ENCODE assay signal across 7 cellular contexts in the genomic region with DNA sequence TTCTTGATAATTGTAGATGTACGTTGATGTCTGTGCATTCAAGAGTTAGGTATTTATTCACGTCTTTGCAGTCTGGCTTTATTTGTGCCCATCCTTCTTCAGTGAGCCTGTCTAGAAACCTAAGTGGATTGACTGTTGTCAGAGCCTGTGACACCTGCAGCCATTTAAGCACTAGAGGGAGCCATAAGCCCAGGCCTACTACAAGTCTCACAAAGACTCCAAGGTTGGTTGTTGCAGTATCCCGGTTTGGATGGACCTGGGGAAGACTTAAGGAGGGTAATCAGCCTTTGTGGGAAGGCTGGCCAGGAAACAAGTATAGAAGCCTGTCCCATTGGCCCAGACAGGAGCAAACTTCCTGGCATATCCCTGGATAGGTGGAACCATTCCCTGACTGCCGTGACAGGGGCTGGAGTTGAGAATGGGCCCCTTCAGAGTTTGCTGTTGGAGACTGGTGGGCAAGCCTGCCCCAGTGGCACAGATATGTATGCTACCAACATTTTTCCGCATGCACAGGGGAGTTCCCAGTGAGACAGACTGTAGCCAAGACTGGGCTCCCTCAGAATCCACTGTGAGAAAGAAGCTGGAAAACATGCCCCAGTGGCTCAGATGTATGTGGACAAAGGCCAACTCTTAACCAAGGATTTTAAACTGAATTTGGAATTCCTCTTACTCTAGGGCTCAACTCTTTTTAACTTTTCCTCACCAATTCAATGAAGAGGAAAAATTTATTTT. TPM values are rescaled to one million over a fixed set of nuclear protein-coding genes. Genes with fewer than 3 reads are reported as not detected.
DNase-seq lines count a peak whose midpoint lies in the region; ATAC-seq and TF ChIP-seq lines count a peak whose summit lies in the region.

No MANE protein-coding gene starts in this region.

- TF ChIP-seq POLR2A in erythroblast (IDR thresholded peaks at IDR 0.05; ENCODE audit: low read length), result no peak

- H3K27ac ChIP-seq in Panc1 (ENCODE audit: low read length), result no peak overlapping the region

- H3K4me3 ChIP-seq in GM12864 (ENCODE audit: low read depth, low read length) (no peak overlapping the region), Loucy (ENCODE audit: low read length, poor library complexity, severe bottlenecking) (no peak overlapping the region), Panc1 (ENCODE audit: low read depth in 2 of 2, low read length in 2 of 2) (no peak overlapping the region)

- CTCF ChIA-PET in Panc1 (lab: Charles Lee), result interaction anchor here (0.8 kb wide), 1 partner anchor 44 kb away, joined by 4 read pairs; no protein-coding TSS in a partner anchor

- H3K27me3 ChIP-seq in Loucy (ENCODE audit: insufficient read depth, low read length, poor library complexity, severe bottlenecking) (no peaks in the 10 kb centered on the region), Panc1 (ENCODE audit: control insufficient read depth, insufficient read depth, low read length) (no peaks in the 10 kb centered on the region)

- no peak overlapping the region for H3K4me2 ChIP-seq in Loucy (ENCODE audit: low read depth, low read length, poor library complexity, severe bottlenecking)

- no TSS peak for BruUV-seq in Panc1 (replicated peaks; lab: Mats Ljungman, UMichigan)

- H3K9me2 ChIP-seq in Loucy (replicated peaks; ENCODE audit: low read depth, low read length), result no peaks in the 10 kb centered on the region

- no peak overlapping the region for H3K9ac ChIP-seq in Loucy (ENCODE audit: low read depth, low read length, poor library complexity, severe bottlenecking)

- no peaks in the 10 kb centered on the region for H4K20me1 ChIP-seq in Loucy (ENCODE audit: insufficient read depth, low read length, poor library complexity, severe bottlenecking)

- H3K9me3 ChIP-seq in Loucy (ENCODE audit: insufficient read depth, low read depth, low read length) (no peaks in the 10 kb centered on the region), Panc1 (ENCODE audit: control insufficient read depth, insufficient read depth, low read depth, low read length) (no peaks in the 10 kb centered on the region)

- intact Hi-C loops in Panc1 (cut with micrococcal nuclease; ENCODE audit: unreplicated experiment), result loop anchor here (10.0 kb wide), 1 partner anchor 343 kb away; the partner anchor contains the start of gene PTPRM

- peak; percentile 91 for ATAC-seq in Panc1
- no peak for ATAC-seq in HG02840 (IDR thresholded peaks at IDR 0.05; ENCODE audit: low FRiP score, unreplicated experiment)

- POLR2A ChIA-PET in Panc1 (lab: Charles Lee), result no interaction called here

- DNase-seq in GM12864 (ENCODE audit: low read depth), result peak; percentile 4
- peak; percentile 39 for DNase-seq in Panc1 (ENCODE audit: low read depth, low spot score)
- peak; percentile 40 to 59 for DNase-seq in erythroblast (lab: John Stamatoyannopoulos, UW)
- peak; percentile 42 for DNase-seq in non-pigmented ciliary epithelial cell (ENCODE audit: low read depth)
- no peak for DNase-seq in activated CD4-positive, CD25-positive, alpha-beta regulatory T cell (lab: John Stamatoyannopoulos, UW)

- H3K36me3 ChIP-seq in Loucy (ENCODE audit: insufficient read depth, low read length) (no peaks in the 10 kb centered on the region), Panc1 (ENCODE audit: control insufficient read depth, insufficient read depth, low read length) (no peaks in the 10 kb centered on the region)

- no peak overlapping the region for H2AFZ ChIP-seq in Loucy (ENCODE audit: low read length)

- H3K4me1 ChIP-seq in Loucy (ENCODE audit: insufficient read depth, low read length, poor library complexity, severe bottlenecking), result no peaks in the 10 kb centered on the region
- no peaks in the 10 kb centered on the region for H3K4me1 ChIP-seq in Panc1 (ENCODE audit: control insufficient read depth, insufficient read depth, low read length)

- no peaks in the 10 kb centered on the region for H3K79me2 ChIP-seq in Loucy (ENCODE audit: insufficient read depth, low read length)

- H3F3A ChIP-seq in Loucy (ENCODE audit: low read depth), result no peaks in the 10 kb centered on the region

- in situ Hi-C loops in Panc1 (cut with HindIII; ENCODE audit: low pct_unique_long_range_greater_than_20kb, low sequenced_read_pairs), result no loop called here

- TF ChIP-seq CTCF in GM12864 (IDR thresholded peaks at IDR 0.05; ENCODE audit: low read depth, low read length, missing control alignments) (peak; percentile 71), Loucy (conservative IDR thresholded peaks at IDR 0.05; ENCODE audit: low read length) (peak; percentile 74), Panc1 (IDR thresholded peaks at IDR 0.05) (peak; percentile 89)

RNA-seq across cellular contexts. Expression of gene LRRC30, which starts 9.3 kb away (rescaled TPM):
- total RNA-seq in Panc1 (2021; ENCODE audit: unreplicated experiment), result not detected
- polyA plus RNA-seq in Panc1 (2012; ENCODE audit: insufficient read length), result not detected

Comparison
In these comparisons a context has a peak if more than half of its experiments do, and no peak if none do; other contexts are left out.
1. DNase-seq: peak in GM12864 (single experiment), Panc1 (single experiment), erythroblast (2 of 2) and non-pigmented ciliary epithelial cell (single experiment); none in activated CD4-positive, CD25-positive, alpha-beta regulatory T cell (0 of 4).
2. Peak in every context shown above with its lines, with median percentiles within 50 percentile points of each other: CTCF ChIP-seq.